Comparison of ENCODE assay signal across 2 cellular contexts in the genomic region with DNA sequence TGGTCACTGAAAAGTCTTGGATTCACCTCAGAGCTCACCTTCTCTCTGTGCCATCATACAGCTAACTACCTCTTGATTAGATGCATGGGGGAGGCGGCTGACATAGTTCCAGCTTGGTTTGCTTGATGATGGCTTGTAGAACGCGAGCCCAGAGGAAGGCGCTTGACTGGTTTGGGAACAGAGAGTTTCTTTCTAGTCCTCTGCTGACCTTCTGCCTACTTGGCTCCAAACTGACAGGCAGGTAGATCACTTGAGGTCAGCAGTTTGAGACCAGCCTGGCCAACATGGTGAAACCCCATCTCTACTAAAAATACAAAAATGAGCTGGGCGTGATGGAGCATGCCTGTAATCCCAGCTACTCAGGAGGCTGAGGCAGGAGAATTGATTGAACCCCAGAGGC. TPM values are rescaled to one million over a fixed set of nuclear protein-coding genes. Genes with fewer than 3 reads are reported as not detected.
"Had no signal": no experiment of that assay in that cellular context is flagged by ENCODE, and none has a peak within 500 bp of the region (broad histone marks: within the 10 kb centered on the region; RNA-seq: fewer than 3 reads in every experiment).

No MANE protein-coding gene starts in this region.

RNA-seq across cellular contexts. Expression of a gene that starts 36.9 kb away (rescaled TPM):
- total RNA-seq: G401, GM12878 had no signal
- polyA plus RNA-seq: GM12878 had no signal
